26 cellular contexts compared by ENCODE assay signal in genomic region chr19:1151037-1151716, GRCh38. TPM values are rescaled to one million over a fixed set of nuclear protein-coding genes. Genes with fewer than 3 reads are reported as not detected.
DNase-seq lines count a peak whose midpoint lies in the region; ATAC-seq, FAIRE-seq and TF ChIP-seq lines count a peak whose summit lies in the region.
"Had no signal": no experiment of that assay in that cellular context is flagged by ENCODE, and none has a peak within 500 bp of the region (broad histone marks: within the 10 kb centered on the region; RNA-seq: fewer than 3 reads in every experiment).

No MANE protein-coding gene starts in this region.

- H4K91ac ChIP-seq in neuronal stem cell (ENCODE audit: low read depth, low read length, poor library complexity): no peak overlapping the region

- intact Hi-C loops in body of pancreas (cut with DNase I): no loop called here

- H3K9me3 ChIP-seq in body of pancreas (no peaks in the 10 kb centered on the region), neuronal stem cell (replicated peaks in 1 of 2; ENCODE audit: control insufficient read depth in 2 of 2, insufficient read depth in 1 of 2, low read depth in 1 of 2, low read length in 2 of 2) (no peaks in the 10 kb centered on the region), upper lobe of left lung (no peaks in the 10 kb centered on the region)
- H3K9me3 ChIP-seq: mucosa of descending colon, neutrophil, SK-N-SH had no signal

- no peaks in the 10 kb centered on the region for H3K27me3 Mint-ChIP-seq in activated naive CD8-positive, alpha-beta T cell treated with anti-CD3 and anti-CD28 coated beads, Interleukin-2, amount 50 U/mL, for 24 hours
- no peaks in the 10 kb centered on the region for H3K27me3 Mint-ChIP-seq in activated naive CD8-positive, alpha-beta T cell treated with anti-CD3 and anti-CD28 coated beads for 36 hours
- H3K27me3 Mint-ChIP-seq: activated CD4-positive, alpha-beta T cell treated with anti-CD3 and anti-CD28 coated beads, Interleukin-2, amount 10 ng/mL, durations not matched to agents 7 days and 5 days; activated naive CD4-positive, alpha-beta T cell treated with anti-CD3 and anti-CD28 coated beads, Interleukin-2, amount 10 ng/mL, durations not matched to agents 7 days and 5 days had no signal

- H3K4me3 Mint-ChIP-seq in activated naive CD8-positive, alpha-beta T cell treated with anti-CD3 and anti-CD28 coated beads, Interleukin-2, amount 50 U/mL, for 24 hours: no peak overlapping the region
- no peak overlapping the region for H3K4me3 Mint-ChIP-seq in activated naive CD8-positive, alpha-beta T cell treated with anti-CD3 and anti-CD28 coated beads for 36 hours
- H3K4me3 Mint-ChIP-seq: activated CD4-positive, alpha-beta T cell treated with anti-CD3 and anti-CD28 coated beads, Interleukin-2, amount 10 ng/mL, durations not matched to agents 7 days and 5 days; activated naive CD4-positive, alpha-beta T cell treated with anti-CD3 and anti-CD28 coated beads, Interleukin-2, amount 10 ng/mL, durations not matched to agents 7 days and 5 days had no signal

- H2AK5ac ChIP-seq in neuronal stem cell (ENCODE audit: low read depth, low read length): no peak overlapping the region

- H2AFZ ChIP-seq in neuronal stem cell (ENCODE audit: low read length): no peak overlapping the region

- 92 to 93% methylated on average over 6 to 12 of the region's 12 CpGs for WGBS in body of pancreas, 2 donors
- no CpG with 5 or more reads among the region's 12 CpGs for WGBS in neuronal stem cell (ENCODE audit: extremely low coverage in 2 of 2, insufficient read length in 2 of 2, insufficient replicate concordance in 1 of 2), 2 donors
- WGBS in upper lobe of left lung, 2 donors: 72 to 88% methylated on average over 2 to 12 of the region's 12 CpGs

- no peak overlapping the region for H3K4me2 ChIP-seq in neuronal stem cell (ENCODE audit: insufficient read depth, low read length, poor library complexity, severe bottlenecking)
- H3K4me2 ChIP-seq: KMS-11, SK-N-SH had no signal

- peak; percentile 21 for ATAC-seq in activated naive CD8-positive, alpha-beta T cell treated with anti-CD3 and anti-CD28 coated beads, Interleukin-2, amount 50 U/mL, for 24 hours
- ATAC-seq in body of pancreas (no peak), upper lobe of left lung (ENCODE audit: low FRiP score in 2 of 2) (no peak), omental fat pad (ENCODE audit: low FRiP score) (no peak)
- ATAC-seq: mucosa of descending colon had no signal

- H3K36me3 Mint-ChIP-seq in activated naive CD8-positive, alpha-beta T cell treated with anti-CD3 and anti-CD28 coated beads, Interleukin-2, amount 50 U/mL, for 24 hours (ENCODE audit: low read depth): peaks cover 2% of the 10 kb centered on the region
- no peaks in the 10 kb centered on the region for H3K36me3 Mint-ChIP-seq in activated naive CD8-positive, alpha-beta T cell treated with anti-CD3 and anti-CD28 coated beads for 36 hours

- peak overlapping the region; percentile 48 for H3K18ac ChIP-seq in neuronal stem cell (ENCODE audit: low read length)

- TF ChIP-seq CTCF in body of pancreas (IDR thresholded peaks at IDR 0.05) (no peak), upper lobe of left lung (IDR thresholded peaks at IDR 0.05) (no peak), omental fat pad (IDR thresholded peaks at IDR 0.05) (no peak)

- no peaks in the 10 kb centered on the region for H3K4me1 Mint-ChIP-seq in activated naive CD8-positive, alpha-beta T cell treated with anti-CD3 and anti-CD28 coated beads, Interleukin-2, amount 50 U/mL, for 24 hours
- H3K4me1 Mint-ChIP-seq in activated naive CD8-positive, alpha-beta T cell treated with anti-CD3 and anti-CD28 coated beads for 36 hours: no peaks in the 10 kb centered on the region
- H3K4me1 Mint-ChIP-seq: activated CD4-positive, alpha-beta T cell treated with anti-CD3 and anti-CD28 coated beads, Interleukin-2, amount 10 ng/mL, durations not matched to agents 7 days and 5 days; activated naive CD4-positive, alpha-beta T cell treated with anti-CD3 and anti-CD28 coated beads, Interleukin-2, amount 10 ng/mL, durations not matched to agents 7 days and 5 days had no signal

- FAIRE-seq in GM19239 (lab: Jason Lieb, UNC): no peak
- FAIRE-seq: A204.1, bronchial epithelial cell had no signal

- no peak overlapping the region for H3K4ac ChIP-seq in neuronal stem cell (ENCODE audit: low read length)

- H2BK12ac ChIP-seq in neuronal stem cell (ENCODE audit: low read length): no peak overlapping the region

- no peak overlapping the region for H3K27ac Mint-ChIP-seq in activated naive CD8-positive, alpha-beta T cell treated with anti-CD3 and anti-CD28 coated beads, Interleukin-2, amount 50 U/mL, for 24 hours
- H3K27ac Mint-ChIP-seq in activated naive CD8-positive, alpha-beta T cell treated with anti-CD3 and anti-CD28 coated beads for 36 hours: no peak overlapping the region
- H3K27ac Mint-ChIP-seq: activated naive CD4-positive, alpha-beta T cell treated with anti-CD3 and anti-CD28 coated beads, Interleukin-2, amount 10 ng/mL, durations not matched to agents 7 days and 5 days had no signal

- H2BK5ac ChIP-seq in neuronal stem cell (ENCODE audit: low read length): peak overlapping the region; percentile 24

- H3K27ac ChIP-seq in body of pancreas (peak overlapping the region in 3 of 4 donors; percentile 7 to 61 (median 48)), neuronal stem cell (replicated peaks; ENCODE audit: low read length) (no peak overlapping the region), upper lobe of left lung (peak overlapping the region; percentile 80 to 98 (median 91))
- H3K27ac ChIP-seq: C4-2B, KMS-11, neutrophil had no signal

- no peak overlapping the region for H4K8ac ChIP-seq in neuronal stem cell (ENCODE audit: low read depth, low read length)

- peak overlapping the region; percentile 21 for H3K9ac ChIP-seq in neuronal stem cell (ENCODE audit: low read depth, low read length, poor library complexity)
- H3K9ac ChIP-seq: KMS-11, SK-N-SH had no signal

- H2BK120ac ChIP-seq in neuronal stem cell (ENCODE audit: low read depth, low read length): no peak overlapping the region

- no peaks in the 10 kb centered on the region for H3K9me3 Mint-ChIP-seq in activated naive CD8-positive, alpha-beta T cell treated with anti-CD3 and anti-CD28 coated beads, Interleukin-2, amount 50 U/mL, for 24 hours
- no peaks in the 10 kb centered on the region for H3K9me3 Mint-ChIP-seq in activated naive CD8-positive, alpha-beta T cell treated with anti-CD3 and anti-CD28 coated beads for 36 hours
- H3K9me3 Mint-ChIP-seq: activated CD4-positive, alpha-beta T cell treated with anti-CD3 and anti-CD28 coated beads, Interleukin-2, amount 10 ng/mL, durations not matched to agents 7 days and 5 days; activated naive CD4-positive, alpha-beta T cell treated with anti-CD3 and anti-CD28 coated beads, Interleukin-2, amount 10 ng/mL, durations not matched to agents 7 days and 5 days had no signal

- peak overlapping the region; percentile 26 for H2BK15ac ChIP-seq in neuronal stem cell (ENCODE audit: low read length)

- peaks cover 12% of the 10 kb centered on the region for H3K79me1 ChIP-seq in neuronal stem cell (ENCODE audit: low read depth, low read length)

- H3K27me3 ChIP-seq in body of pancreas (no peaks in the 10 kb centered on the region), neuronal stem cell (ENCODE audit: control insufficient read depth in 3 of 3, insufficient read depth in 3 of 3, low read depth in 1 of 3, low read length in 3 of 3) (no peaks in the 10 kb centered on the region), upper lobe of left lung (no peaks in the 10 kb centered on the region)
- H3K27me3 ChIP-seq: neutrophil had no signal

- TF ChIP-seq EP300 in upper lobe of left lung (IDR thresholded peaks at IDR 0.05): peak in 2 of 4 donors; percentile 72 to 86

- no peak overlapping the region for H3K23ac ChIP-seq in neuronal stem cell (ENCODE audit: low read depth, low read length, poor library complexity)

- peaks cover 0 to 7% of the 10 kb centered on the region in 2 donors for H3K36me3 ChIP-seq in body of pancreas (replicated peaks in 1 of 2; ENCODE audit: insufficient read depth in 1 of 2, low read depth in 2 of 2)
- H3K36me3 ChIP-seq in neuronal stem cell (replicated peaks in 1 of 2; ENCODE audit: control insufficient read depth in 2 of 2, insufficient read depth in 2 of 2, low read length in 2 of 2): peaks cover 2 to 12% of the 10 kb centered on the region in 2 donors
- H3K36me3 ChIP-seq in upper lobe of left lung: peaks cover 5 to 61% (median 49%) of the 10 kb centered on the region in 4 donors

- H3K4me3 ChIP-seq in body of pancreas: no peak overlapping the region
- H3K4me3 ChIP-seq in neuronal stem cell (ENCODE audit: low read length in 2 of 2): no peak overlapping the region
- H3K4me3 ChIP-seq in upper lobe of left lung: peak overlapping the region in 1 of 4 donors; percentile 14
- H3K4me3 ChIP-seq: mucosa of descending colon had no signal

- TF ChIP-seq POLR2A in body of pancreas (IDR thresholded peaks at IDR 0.05) (no peak), upper lobe of left lung (IDR thresholded peaks at IDR 0.05) (peak in 2 of 4 donors; percentile 20 to 27)

- no peak for DNase-seq in activated naive CD8-positive, alpha-beta T cell treated with anti-CD3 and anti-CD28 coated beads, Interleukin-2, amount 50 U/mL, for 24 hours
- no peak for DNase-seq in activated naive CD8-positive, alpha-beta T cell treated with anti-CD3 and anti-CD28 coated beads for 36 hours
- DNase-seq in body of pancreas (no peak), neuronal stem cell (ENCODE audit: low spot score) (no peak), upper lobe of left lung (peak in 1 of 2 donors; percentile 64), NCI-H2029 treated with DMSO at 0.1 percent for 48 hours (lab: John Stamatoyannopoulos, UW) (no peak), GM19239 (ENCODE audit: insufficient read length, low spot score) (no peak), omental fat pad (ENCODE audit: low spot score) (no peak)
- DNase-seq: activated CD4-positive, alpha-beta T cell treated with anti-CD3 and anti-CD28 coated beads, Interleukin-2, amount 10 ng/mL, durations not matched to agents 7 days and 5 days; activated naive CD4-positive, alpha-beta T cell treated with anti-CD3 and anti-CD28 coated beads, Interleukin-2, amount 10 ng/mL, durations not matched to agents 7 days and 5 days; activated T-cell treated with anti-CD3 and anti-CD28 coated beads, Interleukin-2, amount 50 U/mL, for 1 hour; DMS53; effector CD4-positive, alpha-beta T cell; HCEC 1CT; hippocampal formation; mucosa of descending colon; NCI-H1092; NCI-H2107; NCI-H69; SK-N-SH; stimulated activated CD4-positive, alpha-beta T cell treated with anti-CD3 and anti-CD28 coated beads, Interleukin-1b, Interleukin-23, amount 100 ng/mL, for 48 hours had no signal

- peaks cover 27% of the 10 kb centered on the region for H3K4me1 ChIP-seq in body of pancreas
- peaks cover 3 to 8% of the 10 kb centered on the region in 2 donors for H3K4me1 ChIP-seq in neuronal stem cell (ENCODE audit: control insufficient read depth in 2 of 2, insufficient read depth in 1 of 2, low read depth in 1 of 2, low read length in 2 of 2)
- peaks cover 65 to 79% (median 68%) of the 10 kb centered on the region in 4 donors for H3K4me1 ChIP-seq in upper lobe of left lung

- peak overlapping the region; percentile 21 for H3K14ac ChIP-seq in neuronal stem cell (ENCODE audit: low read length)

RNA-seq across cellular contexts. Expression of gene SBNO2, which starts 22.9 kb away (rescaled TPM):
- total RNA-seq in activated naive CD8-positive, alpha-beta T cell treated with anti-CD3 and anti-CD28 coated beads for 36 hours: 10 to 100 TPM; 50.5 to 51.6 TPM
- total RNA-seq in body of pancreas: 10 to 100 TPM; 14.0 to 30.7 TPM
- polyA plus RNA-seq in neuronal stem cell (2013, experiment 1 of 2): 13.3 TPM
- 13.9 TPM for polyA plus RNA-seq in neuronal stem cell (2013, experiment 2 of 2)
- total RNA-seq in upper lobe of left lung: 100 to 1,000 TPM in 4 of 6 donors, 10 to 100 TPM in 2; 44.8 to 159 (median 106) TPM
- 100 to 1,000 TPM in 1 of 4 donors, 10 to 100 TPM in 3; 33.1 to 208 (median 61.9) TPM for total RNA-seq in omental fat pad

RNA-seq across cellular contexts. Expression of gene GPX4, which starts 47.4 kb away (rescaled TPM):
- total RNA-seq in activated naive CD8-positive, alpha-beta T cell treated with anti-CD3 and anti-CD28 coated beads for 36 hours: 100 to 1,000 TPM; 225 to 231 TPM
- 100 to 1,000 TPM; 152 to 157 TPM for total RNA-seq in body of pancreas
- 755 TPM for polyA plus RNA-seq in neuronal stem cell (2013, experiment 1 of 2)
- 706 TPM for polyA plus RNA-seq in neuronal stem cell (2013, experiment 2 of 2)
- 100 to 1,000 TPM; 370 to 717 (median 484) TPM for total RNA-seq in upper lobe of left lung
- 1,000 to 10,000 TPM in 1 of 4 donors, 100 to 1,000 TPM in 3; 429 to 1,640 (median 892) TPM for total RNA-seq in omental fat pad

RNA-seq across cellular contexts. Expression of gene STK11, which starts 54.4 kb away (rescaled TPM):
- 10 to 100 TPM; 54.7 to 55.8 TPM for total RNA-seq in activated naive CD8-positive, alpha-beta T cell treated with anti-CD3 and anti-CD28 coated beads for 36 hours
- total RNA-seq in body of pancreas: 10 to 100 TPM; 49.0 to 68.6 TPM
- polyA plus RNA-seq in neuronal stem cell (2013, experiment 1 of 2): 35.0 TPM
- polyA plus RNA-seq in neuronal stem cell (2013, experiment 2 of 2): 34.0 TPM
- 100 to 1,000 TPM in 1 of 6 donors, 10 to 100 TPM in 5; 50.2 to 168 (median 63.2) TPM for total RNA-seq in upper lobe of left lung
- 10 to 100 TPM; 38.0 to 48.4 (median 44.2) TPM for total RNA-seq in omental fat pad

RNA-seq across cellular contexts. Expression of gene POLR2E, which starts 56.0 kb away (rescaled TPM):
- total RNA-seq in activated naive CD8-positive, alpha-beta T cell treated with anti-CD3 and anti-CD28 coated beads for 36 hours: 100 to 1,000 TPM; 290 to 291 TPM
- total RNA-seq in body of pancreas (10 to 100 TPM; 24.9 to 78.1 TPM), upper lobe of left lung (100 to 1,000 TPM in 4 of 6 donors, 10 to 100 TPM in 2; 50.0 to 176 (median 103) TPM), omental fat pad (100 to 1,000 TPM; 151 to 216 (median 188) TPM)
- 201 TPM for polyA plus RNA-seq in neuronal stem cell (2013, experiment 1 of 2)
- 197 TPM for polyA plus RNA-seq in neuronal stem cell (2013, experiment 2 of 2)
